In the genomic region with DNA sequence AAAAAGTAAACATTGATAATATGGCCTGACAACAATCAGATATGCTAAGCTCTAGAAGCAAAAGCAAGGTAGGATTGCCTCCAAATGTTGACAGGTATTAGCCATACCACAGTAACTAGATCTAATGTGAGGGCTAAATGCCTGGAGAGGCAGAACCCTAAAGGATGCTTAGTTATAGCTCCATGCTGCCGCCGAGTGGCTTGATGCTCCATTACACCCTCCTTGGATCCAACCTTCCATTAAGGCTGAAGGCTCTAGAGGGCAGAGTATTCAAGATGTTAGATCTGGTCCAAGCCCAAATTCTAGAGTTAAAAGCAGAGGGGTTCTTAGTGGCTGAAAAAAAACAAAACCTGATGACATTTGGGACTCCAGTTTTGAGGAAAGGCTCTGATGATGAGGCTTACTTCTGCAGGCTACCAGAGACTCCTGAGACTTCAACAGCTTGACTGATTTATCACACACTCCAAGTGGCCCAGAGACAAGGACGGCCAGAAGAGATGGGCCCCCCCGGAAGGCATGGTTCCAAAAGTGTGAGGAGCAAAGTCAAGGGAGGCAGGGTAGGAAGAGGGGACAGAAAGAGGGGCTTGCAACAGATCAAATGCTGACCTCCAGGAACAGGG, we compare ENCODE assay signal across 9 cellular contexts. TPM values are rescaled to one million over a fixed set of nuclear protein-coding genes. Genes with fewer than 3 reads are reported as not detected.
DNase-seq lines count a peak whose midpoint lies in the region; ATAC-seq, FAIRE-seq and TF ChIP-seq lines count a peak whose summit lies in the region.
"Had no signal": no experiment of that assay in that cellular context is flagged by ENCODE, and none has a peak within 500 bp of the region (broad histone marks: within the 10 kb centered on the region; RNA-seq: fewer than 3 reads in every experiment).

No MANE protein-coding gene starts in this region.

- TF ChIP-seq CTCF in D721Med (IDR thresholded peaks at IDR 0.05; ENCODE audit: insufficient read depth, missing control alignments) (peak; percentile 95), prostate gland (IDR thresholded peaks at IDR 0.05) (peak in 3 of 4 experiments; percentile 44 to 80 (median 74))

- no peak overlapping the region for H3K4me3 ChIP-seq in SJSA1
- no peak overlapping the region for H3K4me3 ChIP-seq in prostate gland

- no peak for TF ChIP-seq POLR2A in prostate gland (IDR thresholded peaks at IDR 0.05)

- peak; percentile 63 for FAIRE-seq in D721Med (lab: Jason Lieb, UNC)

- H3K27me3 ChIP-seq in SJSA1 (replicated peaks) (no peaks in the 10 kb centered on the region), prostate gland (replicated peaks; ENCODE audit: insufficient read depth) (no peaks in the 10 kb centered on the region)

- 45% methylated on average over 4 of the region's 4 CpGs for WGBS in prostate gland

- peak; percentile 76 for ATAC-seq in GM21423 (IDR thresholded peaks at IDR 0.05; ENCODE audit: unreplicated experiment)
- no peak for ATAC-seq in HG03457 (IDR thresholded peaks at IDR 0.05; ENCODE audit: unreplicated experiment)

- H3K9me3 ChIP-seq in SJSA1 (replicated peaks) = no peaks in the 10 kb centered on the region
- no peaks in the 10 kb centered on the region for H3K9me3 ChIP-seq in prostate gland

- H3K27ac ChIP-seq in SJSA1 (no peak overlapping the region), prostate gland (peak overlapping the region; percentile 5 to 24)
- H3K27ac ChIP-seq: epithelial cell of prostate had no signal

- intact Hi-C loops in prostate gland (cut with DNase I) = no loop called here

- H3K4me1 ChIP-seq in SJSA1 (replicated peaks) = no peaks in the 10 kb centered on the region
- no peaks in the 10 kb centered on the region for H3K4me1 ChIP-seq in prostate gland (replicated peaks)

- peaks cover 12% of the 10 kb centered on the region for H3K36me3 ChIP-seq in SJSA1
- H3K36me3 ChIP-seq in prostate gland = no peaks in the 10 kb centered on the region

- DNase-seq in D721Med (ENCODE audit: insufficient read length, low spot score) = peak; percentile 40
- DNase-seq in LHCN-M2 (ENCODE audit: low read depth) = peak; percentile 59
- DNase-seq in SJSA1 (ENCODE audit: low read depth in 1 of 2, low spot score in 2 of 2) = peak; percentile 29 to 50
- DNase-seq in activated naive CD4-positive, alpha-beta T cell treated with Interleukin-2 at 50 U/mL for 16 hours = peak; percentile 70
- peak; percentile 72 for DNase-seq in glomerular visceral epithelial cell (ENCODE audit: extremely low spot score)
- DNase-seq in prostate gland (ENCODE audit: low spot score) = peak; percentile 67

RNA-seq across cellular contexts. Expression of a gene that starts 21.8 kb away (rescaled TPM):
- total RNA-seq in LHCN-M2 (2014; rRNA removed) (not detected in 2 replicates), prostate gland (under 1 TPM in 1 of 2 donors, not detected in 1; 0.85 TPM)
- not detected for polyA plus RNA-seq in LHCN-M2 (2012)
- total RNA-seq in SJSA1 (2014; rRNA removed; shearing (Covaris generic)) = not detected in 2 replicates

RNA-seq across cellular contexts. Expression of a gene that starts 55.3 kb away (rescaled TPM):
- not detected in 2 replicates for total RNA-seq in LHCN-M2 (2014; rRNA removed)
- polyA plus RNA-seq in LHCN-M2 (2012) = not detected
- 49.3 and 73.0 TPM in 2 replicates for total RNA-seq in SJSA1 (2014; rRNA removed; shearing (Covaris generic))
- total RNA-seq in prostate gland = 100 to 1,000 TPM in 1 of 2 donors, 10 to 100 TPM in 1; 58.1 to 177 TPM

Comparison
In these comparisons a context has a peak if more than half of its experiments do, and no peak if none do; other contexts are left out.
1. RNA of a gene that starts 55.3 kb away (total RNA-seq): 58.1 to 177 TPM in prostate gland and 49.3 to 73.0 TPM in SJSA1; not detected in LHCN-M2; every median in the first group is over 10 times any median in the second.
2. Peak in every context shown above with its lines, with median percentiles within 50 percentile points of each other: DNase-seq.